8 cellular contexts compared by ENCODE assay signal in the genomic region with DNA sequence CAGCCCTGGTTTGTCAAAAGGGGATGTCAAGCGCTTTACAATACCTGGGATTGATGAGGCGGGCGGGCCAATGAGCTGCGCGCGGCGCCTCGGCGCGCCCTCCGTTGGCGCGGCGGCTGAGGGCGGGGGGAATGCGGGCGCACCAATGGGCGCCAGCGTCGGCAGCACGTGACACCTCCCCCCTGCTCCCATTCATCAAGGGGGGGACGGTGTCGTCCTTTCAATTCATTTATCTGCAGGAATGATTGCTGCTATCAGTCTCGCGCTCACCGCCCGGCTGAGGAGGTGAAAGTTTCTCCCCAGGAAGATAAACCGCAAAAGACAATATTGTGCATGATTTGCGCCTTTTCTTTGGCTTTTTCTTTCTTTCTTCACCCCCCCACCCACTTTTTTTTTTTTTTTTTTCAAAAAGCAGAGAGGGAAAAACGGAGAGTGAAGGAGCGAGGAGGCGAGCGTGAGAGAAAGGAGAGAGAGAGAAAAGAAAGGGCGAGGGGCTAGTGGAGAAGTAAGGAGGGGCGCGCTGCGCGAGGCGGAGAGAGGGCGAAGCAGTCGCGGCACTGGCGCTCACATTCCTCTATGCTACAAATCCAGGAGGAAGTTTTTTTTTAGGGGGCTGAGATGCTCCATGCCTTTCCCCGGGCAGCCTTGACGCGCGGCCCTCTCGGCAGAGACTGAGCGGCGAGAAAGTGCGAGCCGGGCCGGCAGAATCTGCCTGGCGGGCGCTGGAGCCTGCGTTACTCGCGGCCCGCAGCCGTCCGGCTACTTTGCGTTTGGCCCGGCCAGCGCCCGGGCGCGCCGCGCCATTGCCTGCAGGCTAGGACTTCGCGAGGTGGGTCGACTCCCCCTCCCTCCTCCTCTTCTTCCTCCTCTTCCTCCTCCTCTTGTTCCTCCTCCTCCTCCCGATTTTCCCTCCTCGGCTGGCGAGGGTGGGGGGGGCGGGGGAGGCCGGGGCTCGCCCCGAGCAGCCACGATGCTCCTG. TPM values are rescaled to one million over a fixed set of nuclear protein-coding genes. Genes with fewer than 3 reads are reported as not detected.
DNase-seq lines count a peak whose midpoint lies in the region; ATAC-seq and TF ChIP-seq lines count a peak whose summit lies in the region.

A gene (plus strand): TSS at position 223 of the 979 bp plus-strand sequence. CDS start 748 bp downstream, at position 971.

- peaks cover 23% of the 10 kb centered on the region for H3K4me1 Mint-ChIP-seq in CD4-positive, alpha-beta T cell (ENCODE audit: low read depth)
- peaks cover 35% of the 10 kb centered on the region for H3K4me1 Mint-ChIP-seq in endodermal cell

- peak within 1 kb of the TSS; percentile 58 for H3K4me3 Mint-ChIP-seq in CD4-positive, alpha-beta T cell
- peak within 1 kb of the TSS; percentile 48 for H3K4me3 Mint-ChIP-seq in endodermal cell

- H3K27me3 Mint-ChIP-seq in CD4-positive, alpha-beta T cell = peaks cover 86% of the 10 kb centered on the region
- H3K27me3 Mint-ChIP-seq in endodermal cell (ENCODE audit: insufficient read depth) = peaks cover 98% of the 10 kb centered on the region

- no peaks in the 10 kb centered on the region for H4K20me1 ChIP-seq in osteoblast (ENCODE audit: insufficient read depth, low read length)

- H3K4me3 ChIP-seq in endodermal cell (ENCODE audit: low read length) (peak within 1 kb of the TSS; percentile 72), osteoblast (ENCODE audit: insufficient read depth, low read length) (peak within 1 kb of the TSS; percentile 61)

- H3K27ac Mint-ChIP-seq in CD4-positive, alpha-beta T cell = no peak within 1 kb of the TSS
- H3K27ac Mint-ChIP-seq in endodermal cell = no peak within 1 kb of the TSS

- H3K9me3 ChIP-seq in CD4-positive, alpha-beta T cell (ENCODE audit: control insufficient read depth, low read length) = peaks cover 4% of the 10 kb centered on the region
- H3K9me3 ChIP-seq in endodermal cell (ENCODE audit: control insufficient read depth, low read length) (no peaks in the 10 kb centered on the region), osteoblast (ENCODE audit: low read depth, low read length) (peaks cover 3% of the 10 kb centered on the region)

- no peaks in the 10 kb centered on the region for H3K36me3 Mint-ChIP-seq in CD4-positive, alpha-beta T cell (ENCODE audit: low read depth)
- no peaks in the 10 kb centered on the region for H3K36me3 Mint-ChIP-seq in endodermal cell (ENCODE audit: low read depth)

- no peaks in the 10 kb centered on the region for H3K4me1 ChIP-seq in endodermal cell (ENCODE audit: control insufficient read depth, insufficient read depth, low read length)
- H3K4me1 ChIP-seq in osteoblast (ENCODE audit: insufficient read depth, low read length) = no peaks in the 10 kb centered on the region

- no peak within 1 kb of the TSS for H2AFZ ChIP-seq in osteoblast (ENCODE audit: low read length)

- H3K9ac ChIP-seq in endodermal cell (ENCODE audit: extremely low read depth, low read length, poor library complexity, severe bottlenecking) = no peak within 1 kb of the TSS

- intact Hi-C loops in CD4-positive, alpha-beta T cell (cut with DNase I, micrococcal nuclease) = no loop called here
- intact Hi-C loops in posterior vena cava (cut with DNase I) = no loop called here

- 0 to 1% methylated on average over 22 to 80 of the region's 80 CpGs for WGBS in endodermal cell (ENCODE audit: insufficient coverage in 1 of 2, insufficient read length in 1 of 2), 2 experiments

- CTCF ChIA-PET in CD4-positive, alpha-beta T cell (lab: Charles Lee) = no interaction called here

- H3K4me2 ChIP-seq in osteoblast (ENCODE audit: insufficient read depth, low read length) = peak within 1 kb of the TSS; percentile 70

- no peak for ATAC-seq in CD4-positive, alpha-beta T cell (ENCODE audit: poor library complexity)
- ATAC-seq in HG03457 (IDR thresholded peaks at IDR 0.05; ENCODE audit: unreplicated experiment) = no peak

- H3K9me3 Mint-ChIP-seq in CD4-positive, alpha-beta T cell = peaks cover 5% of the 10 kb centered on the region
- H3K9me3 Mint-ChIP-seq in endodermal cell = no peaks in the 10 kb centered on the region

- H3K27me3 ChIP-seq in CD4-positive, alpha-beta T cell (ENCODE audit: control insufficient read depth, insufficient read depth, low read length) = peaks cover 99% of the 10 kb centered on the region
- H3K27me3 ChIP-seq in endodermal cell (ENCODE audit: control insufficient read depth, insufficient read depth, low read length, poor library complexity, severe bottlenecking) (peaks cover 100% of the 10 kb centered on the region), osteoblast (ENCODE audit: insufficient read depth, low read length) (peaks cover 97% of the 10 kb centered on the region)

- H3K36me3 ChIP-seq in endodermal cell (ENCODE audit: control insufficient read depth, insufficient read depth, low read length) = no peaks in the 10 kb centered on the region
- no peaks in the 10 kb centered on the region for H3K36me3 ChIP-seq in osteoblast (ENCODE audit: insufficient read depth, low read length)

- no peaks in the 10 kb centered on the region for H3K79me2 ChIP-seq in osteoblast (ENCODE audit: insufficient read depth, low read length)

- no peak for DNase-seq in CD4-positive, alpha-beta T cell
- peak; percentile 74 for DNase-seq in NCI-H510A (lab: John Stamatoyannopoulos, UW)
- peak; percentile 90 for DNase-seq in endodermal cell
- DNase-seq in osteoblast (ENCODE audit: insufficient read length, low spot score, missing footprints) = peak; percentile 60
- DNase-seq in 8988T = no peak
- DNase-seq in NCI-H2227 (lab: John Stamatoyannopoulos, UW; ENCODE audit: unreplicated experiment) = no peak
- no peak for DNase-seq in posterior vena cava (ENCODE audit: low spot score)

- TF ChIP-seq CTCF in CD4-positive, alpha-beta T cell (IDR thresholded peaks at IDR 0.05) = no peak
- TF ChIP-seq CTCF in endodermal cell (conservative IDR thresholded peaks at IDR 0.05) (no peak), osteoblast (IDR thresholded peaks at IDR 0.05; ENCODE audit: extremely low read depth, low read depth, low read length) (no peak)

- H3K27ac ChIP-seq in CD4-positive, alpha-beta T cell (ENCODE audit: low read depth, low read length) = no peak within 1 kb of the TSS
- H3K27ac ChIP-seq in endodermal cell (ENCODE audit: low read depth, low read length) (peak within 1 kb of the TSS; percentile 96), osteoblast (ENCODE audit: low read depth, low read length) (no peak within 1 kb of the TSS)

- POLR2A ChIA-PET in CD4-positive, alpha-beta T cell (lab: Charles Lee) = no interaction called here

RNA-seq across cellular contexts. Expression of the gene that starts here (rescaled TPM):
- not detected for total RNA-seq in CD4-positive, alpha-beta T cell
- not detected for total RNA-seq in endodermal cell
- 178 TPM for polyA plus RNA-seq in endodermal cell (2013, experiment 1 of 2)
- 163 TPM for polyA plus RNA-seq in endodermal cell (2013, experiment 2 of 2)
- total RNA-seq in osteoblast = 2.1 and 3.6 TPM in 2 replicates
- 1 to 10 TPM; 7.5 to 8.7 TPM for total RNA-seq in posterior vena cava

Comparison
In these comparisons a context has a peak if more than half of its experiments do, and no peak if none do; other contexts are left out.
1. DNase-seq: peak in NCI-H510A (single experiment), endodermal cell (single experiment) and osteoblast (single experiment); none in CD4-positive, alpha-beta T cell (0 of 10), 8988T (single experiment), NCI-H2227 (single experiment) and posterior vena cava (single experiment).